In the genomic region with DNA sequence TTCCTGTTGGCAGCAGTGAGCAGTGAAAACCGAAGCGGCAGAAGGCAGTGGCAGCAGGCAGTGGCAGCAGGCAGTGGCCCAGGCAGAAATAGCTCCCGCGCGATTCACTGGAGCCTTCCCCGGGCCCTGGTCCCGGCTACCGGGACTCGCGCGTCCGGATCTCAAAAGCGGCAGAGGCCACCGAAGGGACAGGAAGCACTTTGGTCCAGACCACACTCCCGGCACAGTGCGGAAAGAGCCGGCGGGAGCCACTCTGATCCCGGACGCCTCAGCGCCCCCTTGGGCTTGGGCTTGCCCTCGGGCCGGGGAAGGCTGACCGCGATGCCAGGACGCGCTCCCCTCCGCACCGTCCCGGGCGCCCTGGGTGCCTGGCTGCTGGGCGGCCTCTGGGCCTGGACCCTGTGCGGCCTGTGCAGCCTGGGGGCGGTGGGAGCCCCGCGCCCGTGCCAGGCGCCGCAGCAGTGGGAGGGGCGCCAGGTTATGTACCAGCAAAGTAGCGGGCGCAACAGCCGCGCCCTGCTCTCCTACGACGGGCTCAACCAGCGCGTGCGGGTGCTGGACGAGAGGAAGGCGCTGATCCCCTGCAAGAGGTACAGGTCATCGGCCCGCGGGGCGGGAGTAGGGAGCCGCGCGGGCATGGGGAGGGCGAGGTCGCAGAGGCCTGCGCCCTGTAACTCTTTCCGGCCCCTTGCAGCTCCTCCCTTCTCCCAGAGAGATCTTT, we compare ENCODE assay signal across 8 cellular contexts. TPM values are rescaled to one million over a fixed set of nuclear protein-coding genes. Genes with fewer than 3 reads are reported as not detected.
A peak's percentile ranks its signal among the peaks of the same experiment; 100 is the strongest.
DNase-seq lines count a peak whose midpoint lies in the region; ATAC-seq and TF ChIP-seq lines count a peak whose summit lies in the region.

TSS of gene EPDR1 (plus strand) at position 22 of the 721 bp plus-strand sequence. CDS start at position 322, 300 bp downstream.

- H3K4me3 ChIP-seq in foreskin fibroblast (ENCODE audit: low read depth in 1 of 2, low read length in 2 of 2): peak within 1 kb of the TSS; percentile 41 to 56

- no peak within 1 kb of the TSS for H3K27ac Mint-ChIP-seq in activated CD4-positive, alpha-beta memory T cell treated with anti-CD3 and anti-CD28 coated beads for 36 hours
- peak within 1 kb of the TSS; percentile 18 to 75 for H3K27ac Mint-ChIP-seq in natural killer cell treated with Interleukin-12 subunit alpha and Interleukin-12 subunit beta and Interleukin-15 and Interleukin-18, amount 100 ng/mL, for 72 hours

- peak; percentile 70 to 78 for ATAC-seq in natural killer cell treated with Interleukin-12 subunit alpha and Interleukin-12 subunit beta and Interleukin-15 and Interleukin-18, amount 100 ng/mL, for 72 hours

- peak; percentile 25 for DNase-seq in activated T-cell treated with anti-CD3 and anti-CD28 coated beads for 48 hours (ENCODE audit: low read depth)
- DNase-seq in activated T-cell treated with anti-CD3 and anti-CD28 coated beads for 4 hours: no peak
- DNase-seq in HEK293T (ENCODE audit: extremely low spot score): peak; percentile 19
- peak; percentile 48 for DNase-seq in NCI-H1092 (lab: John Stamatoyannopoulos, UW)
- peak; percentile 48 for DNase-seq in activated CD4-positive, alpha-beta memory T cell treated with anti-CD3 and anti-CD28 coated beads for 36 hours
- DNase-seq in foreskin fibroblast: peak in 1 of 2 donors; percentile 73
- DNase-seq in natural killer cell treated with Interleukin-12 subunit alpha and Interleukin-12 subunit beta and Interleukin-15 and Interleukin-18, amount 100 ng/mL, for 72 hours (ENCODE audit: low spot score): no peak
- no peak for DNase-seq in effector CD4-positive, alpha-beta T cell

- intact Hi-C loops in activated CD4-positive, alpha-beta memory T cell treated with anti-CD3 and anti-CD28 coated beads for 36 hours (cut with micrococcal nuclease): no loop called here

- H3K4me3 Mint-ChIP-seq in activated CD4-positive, alpha-beta memory T cell treated with anti-CD3 and anti-CD28 coated beads for 36 hours: peak within 1 kb of the TSS; percentile 60
- peak within 1 kb of the TSS; percentile 85 for H3K4me3 Mint-ChIP-seq in natural killer cell treated with Interleukin-12 subunit alpha and Interleukin-12 subunit beta and Interleukin-15 and Interleukin-18, amount 100 ng/mL, for 72 hours

- CTCF ChIA-PET in HEK293T (lab: Yijun Ruan, JAX): interaction anchor here (1.3 kb wide), 1 partner anchor 425 kb away, joined by 5 read pairs; no protein-coding TSS in a partner anchor
- CTCF ChIA-PET in activated CD4-positive, alpha-beta memory T cell treated with anti-CD3 and anti-CD28 coated beads for 36 hours (lab: Charles Lee): interaction anchor here (1.0 to 5.9 kb wide), 3 partner anchors 11 to 295 kb away, joined by 4 to 31 read pairs (median 6); no protein-coding TSS in a partner anchor

- no peaks in the 10 kb centered on the region for H3K36me3 Mint-ChIP-seq in activated CD4-positive, alpha-beta memory T cell treated with anti-CD3 and anti-CD28 coated beads for 36 hours
- no peaks in the 10 kb centered on the region for H3K36me3 Mint-ChIP-seq in natural killer cell treated with Interleukin-12 subunit alpha and Interleukin-12 subunit beta and Interleukin-15 and Interleukin-18, amount 100 ng/mL, for 72 hours

- POLR2A ChIA-PET in HEK293T (lab: Yijun Ruan, JAX): no interaction called here
- POLR2A ChIA-PET in activated CD4-positive, alpha-beta memory T cell treated with anti-CD3 and anti-CD28 coated beads for 36 hours (lab: Charles Lee): no interaction called here

- no peak for TF ChIP-seq CTCF in foreskin fibroblast (IDR thresholded peaks at IDR 0.05; ENCODE audit: low read depth, low read length)

- H3K27me3 Mint-ChIP-seq in activated CD4-positive, alpha-beta memory T cell treated with anti-CD3 and anti-CD28 coated beads for 36 hours: peaks cover 49% of the 10 kb centered on the region
- peaks cover 26 to 27% of the 10 kb centered on the region in 2 donors for H3K27me3 Mint-ChIP-seq in natural killer cell treated with Interleukin-12 subunit alpha and Interleukin-12 subunit beta and Interleukin-15 and Interleukin-18, amount 100 ng/mL, for 72 hours

- H3K9me3 Mint-ChIP-seq in activated CD4-positive, alpha-beta memory T cell treated with anti-CD3 and anti-CD28 coated beads for 36 hours: peaks cover 2% of the 10 kb centered on the region
- H3K9me3 Mint-ChIP-seq in natural killer cell treated with Interleukin-12 subunit alpha and Interleukin-12 subunit beta and Interleukin-15 and Interleukin-18, amount 100 ng/mL, for 72 hours: no peaks in the 10 kb centered on the region

- H3K4me1 Mint-ChIP-seq in activated CD4-positive, alpha-beta memory T cell treated with anti-CD3 and anti-CD28 coated beads for 36 hours (ENCODE audit: low read depth): peaks cover 12% of the 10 kb centered on the region
- H3K4me1 Mint-ChIP-seq in natural killer cell treated with Interleukin-12 subunit alpha and Interleukin-12 subunit beta and Interleukin-15 and Interleukin-18, amount 100 ng/mL, for 72 hours (ENCODE audit: low read depth in 2 of 2): peaks cover 23 to 27% of the 10 kb centered on the region in 2 donors

TF ChIP-seq in HEK293T, 16 proteins besides CTCF, POLR2A, EP300 and RAD21:
- TF ChIP-seq L3MBTL2 (conservative IDR thresholded peaks at IDR 0.05) (peak; percentile 46), FOXK2 (IDR thresholded peaks at IDR 0.05) (no peak)

RNA-seq across cellular contexts. Expression of gene EPDR1, which starts in this region (rescaled TPM):
- under 1 TPM; 0.51 to 0.69 TPM for total RNA-seq in activated CD4-positive, alpha-beta memory T cell treated with anti-CD3 and anti-CD28 coated beads for 36 hours
- total RNA-seq in natural killer cell treated with Interleukin-12 subunit alpha and Interleukin-12 subunit beta and Interleukin-15 and Interleukin-18, amount 100 ng/mL, for 72 hours: 1 to 10 TPM; 2.6 to 3.3 TPM

Comparison
In these comparisons a context has a peak if more than half of its experiments do, and no peak if none do; other contexts are left out.
1. DNase-seq: peak in activated T-cell treated with anti-CD3 and anti-CD28 coated beads for 48 hours (single experiment), HEK293T (single experiment) and NCI-H1092 (single experiment); none in activated T-cell treated with anti-CD3 and anti-CD28 coated beads for 4 hours (single experiment), natural killer cell treated with Interleukin-12 subunit alpha and Interleukin-12 subunit beta and Interleukin-15 and Interleukin-18, amount 100 ng/mL, for 72 hours (single experiment) and effector CD4-positive, alpha-beta T cell (single experiment).
2. Peak in DNase-seq in activated CD4-positive, alpha-beta memory T cell treated with anti-CD3 and anti-CD28 coated beads for 36 hours; RNA of the gene not detected or under 1 TPM.